Comparison of ENCODE assay signal across 13 cellular contexts in genomic region chr2:234979204-234980167, GRCh38. TPM values are rescaled to one million over a fixed set of nuclear protein-coding genes. Genes with fewer than 3 reads are reported as not detected.
A peak's percentile ranks its signal among the peaks of the same experiment; 100 is the strongest.
DNase-seq lines count a peak whose midpoint lies in the region; ATAC-seq and TF ChIP-seq lines count a peak whose summit lies in the region.
"Had no signal": no experiment of that assay in that cellular context is flagged by ENCODE, and none has a peak within 500 bp of the region (broad histone marks: within the 10 kb centered on the region; RNA-seq: fewer than 3 reads in every experiment).

No MANE protein-coding gene starts in this region.

- CTCF ChIA-PET in activated CD8-positive, alpha-beta T cell treated with anti-CD3 and anti-CD28 coated beads for 36 hours (lab: Charles Lee), result no interaction called here

- H3K27ac ChIP-seq in left lung, result peak overlapping the region; percentile 45 to 70
- peak overlapping the region; percentile 86 to 89 (median 86) for H3K27ac ChIP-seq in stomach
- H3K27ac ChIP-seq: 22Rv1 had no signal

- DNase-seq in DMS53 (lab: John Stamatoyannopoulos, UW) (peak; percentile 42), DMS53 treated with DMSO at 0.1 percent for 48 hours (lab: John Stamatoyannopoulos, UW; ENCODE audit: unreplicated experiment) (no peak), left lung (no peak), stomach (no peak), NCI-H1417 (lab: John Stamatoyannopoulos, UW) (no peak), erythroblast (lab: John Stamatoyannopoulos, UW) (no peak)
- DNase-seq in activated CD8-positive, alpha-beta T cell treated with anti-CD3 and anti-CD28 coated beads for 36 hours, result no peak
- DNase-seq: activated T-cell treated with anti-CD3 and anti-CD28 coated beads, Interleukin-2, amount 50 U/mL, for 1 hour; dorsolateral prefrontal cortex; KG1; T-helper 2 cell had no signal

- H3K27me3 ChIP-seq in left lung (no peaks in the 10 kb centered on the region), stomach (no peaks in the 10 kb centered on the region)

- POLR2A ChIA-PET in activated CD8-positive, alpha-beta T cell treated with anti-CD3 and anti-CD28 coated beads for 36 hours (lab: Charles Lee), result no interaction called here

- whole genome bisulfite sequencing in stomach, 5 donors, result 47 to 58% (median 49%) methylated on average over 8 to 9 of the region's 9 CpGs

- peak overlapping the region in 4 of 5 experiments; percentile 56 to 95 (median 88) for H3K27ac Mint-ChIP-seq in brain
- no peak overlapping the region for H3K27ac Mint-ChIP-seq in activated CD8-positive, alpha-beta T cell treated with anti-CD3 and anti-CD28 coated beads for 36 hours

- no peak overlapping the region for H3K4me3 ChIP-seq in left lung
- peak overlapping the region in 3 of 4 donors; percentile 2 to 17 (median 10) for H3K4me3 ChIP-seq in stomach

- H3K36me3 ChIP-seq in left lung (no peaks in the 10 kb centered on the region), stomach (no peaks in the 10 kb centered on the region)

- intact Hi-C loops in left lung (cut with DNase I), result no loop called here
- intact Hi-C loops in stomach (cut with DNase I; ENCODE audit: low total_unique reads), result no loop called here
- intact Hi-C loops in activated CD8-positive, alpha-beta T cell treated with anti-CD3 and anti-CD28 coated beads for 36 hours (cut with micrococcal nuclease), result no loop called here

- H3K4me1 ChIP-seq in left lung, result peaks cover 35 to 46% of the 10 kb centered on the region in 2 donors
- peaks cover 75 to 100% (median 93%) of the 10 kb centered on the region in 4 donors for H3K4me1 ChIP-seq in stomach

- TF ChIP-seq CTCF in brain (conservative IDR thresholded peaks at IDR 0.05), result no peak
- no peak for TF ChIP-seq CTCF in left lung (IDR thresholded peaks at IDR 0.05)
- no peak for TF ChIP-seq CTCF in stomach (IDR thresholded peaks at IDR 0.05)
- TF ChIP-seq CTCF in activated CD8-positive, alpha-beta T cell treated with anti-CD3 and anti-CD28 coated beads for 36 hours (IDR thresholded peaks at IDR 0.05), result no peak

- H3K4me3 Mint-ChIP-seq in brain, result no peak overlapping the region
- no peak overlapping the region for H3K4me3 Mint-ChIP-seq in activated CD8-positive, alpha-beta T cell treated with anti-CD3 and anti-CD28 coated beads for 36 hours

- TF ChIP-seq POLR2A in stomach (IDR thresholded peaks at IDR 0.05), result no peak
- no peak for TF ChIP-seq POLR2A in erythroblast (IDR thresholded peaks at IDR 0.05; ENCODE audit: low read length)

- H3K4me1 Mint-ChIP-seq in brain, result peaks cover 89% of the 10 kb centered on the region
- no peaks in the 10 kb centered on the region for H3K4me1 Mint-ChIP-seq in activated CD8-positive, alpha-beta T cell treated with anti-CD3 and anti-CD28 coated beads for 36 hours (ENCODE audit: low read depth)

- H3K27me3 Mint-ChIP-seq in brain, result peaks cover 4% of the 10 kb centered on the region
- H3K27me3 Mint-ChIP-seq in activated CD8-positive, alpha-beta T cell treated with anti-CD3 and anti-CD28 coated beads for 36 hours, result peaks cover 4% of the 10 kb centered on the region

- TF ChIP-seq EP300 in stomach (IDR thresholded peaks at IDR 0.05), result no peak

- ATAC-seq in left lung, result no peak
- ATAC-seq in activated CD8-positive, alpha-beta T cell treated with anti-CD3 and anti-CD28 coated beads for 36 hours, result no peak

- H3K9me3 Mint-ChIP-seq in brain, result peaks cover 0 to 20% (median 10%) of the 10 kb centered on the region in 5 experiments
- peaks cover 3% of the 10 kb centered on the region for H3K9me3 Mint-ChIP-seq in activated CD8-positive, alpha-beta T cell treated with anti-CD3 and anti-CD28 coated beads for 36 hours

- H3K9me3 ChIP-seq in left lung (no peaks in the 10 kb centered on the region), stomach (no peaks in the 10 kb centered on the region)

- peaks cover 55% of the 10 kb centered on the region for H3K36me3 Mint-ChIP-seq in brain
- no peaks in the 10 kb centered on the region for H3K36me3 Mint-ChIP-seq in activated CD8-positive, alpha-beta T cell treated with anti-CD3 and anti-CD28 coated beads for 36 hours (ENCODE audit: low read depth)

RNA-seq across cellular contexts. Expression of gene SH3BP4, which starts 27.7 kb away (rescaled TPM):
- polyA plus RNA-seq in brain (ENCODE audit: insufficient read depth, low read depth, low replicate concordance) (78.4 TPM), stomach (10 to 100 TPM; 10.2 to 20.0 (median 17.6) TPM)
- total RNA-seq in left lung (10 to 100 TPM; 29.2 to 35.0 TPM), stomach (10 to 100 TPM; 12.8 to 54.0 (median 41.5) TPM)
- total RNA-seq in activated CD8-positive, alpha-beta T cell treated with anti-CD3 and anti-CD28 coated beads for 36 hours, result under 1 TPM; 0.14 to 0.54 TPM

Comparison
In these comparisons a context has a peak if more than half of its experiments do, and no peak if none do; other contexts are left out.
1. H3K4me3 ChIP-seq: peak in stomach (3 of 4); none in left lung (0 of 2).
2. RNA of gene SH3BP4, which starts 27.7 kb away (total RNA-seq): 12.8 to 54.0 TPM in stomach and 29.2 to 35.0 TPM in left lung; 0.14 to 0.54 TPM in activated CD8-positive, alpha-beta T cell treated with anti-CD3 and anti-CD28 coated beads for 36 hours; every median in the first group is over 4 times any median in the second.